ENCODE assay signal across 19 cellular contexts in the genomic region with DNA sequence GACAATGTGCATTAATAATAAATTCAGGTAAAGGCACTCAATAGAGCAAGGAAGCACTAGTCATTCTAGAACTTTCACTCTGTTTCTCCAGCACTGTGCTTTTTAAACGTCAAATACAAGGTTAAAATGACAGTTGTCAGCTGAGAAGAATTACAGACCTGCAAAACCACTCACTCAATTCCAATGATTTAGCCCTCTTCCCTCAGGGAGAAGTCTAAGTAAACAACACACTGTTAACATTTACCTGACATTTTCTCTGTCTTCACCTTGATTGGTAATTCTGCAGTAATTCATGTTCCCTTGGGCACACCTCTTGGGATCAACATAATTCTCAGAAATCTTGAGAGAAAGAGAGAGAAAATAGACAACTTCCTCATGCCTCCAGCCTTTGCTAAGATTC.
"Had no signal": no experiment of that assay in that cellular context is flagged by ENCODE, and none has a peak within 500 bp of the region (broad histone marks: within the 10 kb centered on the region; RNA-seq: fewer than 3 reads in every experiment).

No MANE protein-coding gene starts in this region.

- H3K36me3 Mint-ChIP-seq: naive thymus-derived CD4-positive, alpha-beta T cell; stimulated activated effector memory CD8-positive, alpha-beta T cell treated with anti-CD3 and anti-CD28 coated beads, Interleukin-12 subunit alpha, Interleukin-12 subunit beta, amount 100 ng/mL, for 72 hours had no signal

- DNase-seq: effector memory CD8-positive, alpha-beta T cell; gastrocnemius medialis; naive thymus-derived CD4-positive, alpha-beta T cell; posterior cingulate gyrus; right cardiac atrium; small intestine; stimulated activated CD4-positive, alpha-beta T cell treated with anti-CD3 and anti-CD28 coated beads, Interleukin-12 subunit alpha, Interleukin-12 subunit beta, amount 100 ng/mL, for 4 hours; stimulated activated CD4-positive, alpha-beta T cell treated with anti-CD3 and anti-CD28 coated beads, Interleukin-4, amount 100 ng/mL, for 1 hour; stimulated activated CD8-positive, alpha-beta memory T cell treated with anti-CD3 and anti-CD28 coated beads, Interleukin-4, amount 100 ng/mL, for 48 hours; stimulated activated naive CD8-positive, alpha-beta T cell treated with anti-CD3 and anti-CD28 coated beads, Interleukin-15, Interleukin-2, amounts not matched to agents 100 U/mL and 50 U/mL, for 24 hours; thyroid gland; upper lobe of right lung had no signal

- H3K4me3 ChIP-seq: esophagus muscularis mucosa, gastrocnemius medialis, suprapubic skin, thyroid gland, upper lobe of right lung, vagina had no signal

- H3K9me3 ChIP-seq: esophagus muscularis mucosa, gastrocnemius medialis, suprapubic skin, thyroid gland, upper lobe of right lung, vagina had no signal

- H3K27me3 Mint-ChIP-seq: dendritic cell treated with granulocyte-macrophage colony-stimulating factor and Interleukin-4, amounts not matched to agents 40 ng/mL and 50 ng/mL, for 4 days; effector memory CD8-positive, alpha-beta T cell; naive thymus-derived CD4-positive, alpha-beta T cell had no signal

- H3K36me3 ChIP-seq: esophagus muscularis mucosa, gastrocnemius medialis, suprapubic skin, thyroid gland, upper lobe of right lung, vagina had no signal

- H3K4me1 Mint-ChIP-seq: naive thymus-derived CD4-positive, alpha-beta T cell; neural crest cell; stimulated activated effector memory CD8-positive, alpha-beta T cell treated with anti-CD3 and anti-CD28 coated beads, Interleukin-12 subunit alpha, Interleukin-12 subunit beta, amount 100 ng/mL, for 72 hours had no signal

- H3K27me3 ChIP-seq: esophagus muscularis mucosa, gastrocnemius medialis, suprapubic skin, thyroid gland, upper lobe of right lung, vagina had no signal

- H3K9me3 Mint-ChIP-seq: dendritic cell treated with granulocyte-macrophage colony-stimulating factor and Interleukin-4, amounts not matched to agents 40 ng/mL and 50 ng/mL, for 4 days had no signal

- ATAC-seq: effector memory CD8-positive, alpha-beta T cell; gastrocnemius medialis; naive thymus-derived CD4-positive, alpha-beta T cell; stimulated activated effector memory CD8-positive, alpha-beta T cell treated with anti-CD3 and anti-CD28 coated beads, Interleukin-12 subunit alpha, Interleukin-12 subunit beta, amount 100 ng/mL, for 72 hours; stimulated activated naive CD8-positive, alpha-beta T cell treated with anti-CD3 and anti-CD28 coated beads, Interleukin-15, Interleukin-2, amounts not matched to agents 100 U/mL and 50 U/mL, for 24 hours; upper lobe of right lung had no signal

- H3K4me1 ChIP-seq: esophagus muscularis mucosa, gastrocnemius medialis, suprapubic skin, thyroid gland, upper lobe of right lung, vagina had no signal

- H3K4me3 Mint-ChIP-seq: dendritic cell treated with granulocyte-macrophage colony-stimulating factor and Interleukin-4, amounts not matched to agents 40 ng/mL and 50 ng/mL, for 4 days; effector memory CD8-positive, alpha-beta T cell; naive thymus-derived CD4-positive, alpha-beta T cell; neural crest cell; stimulated activated effector memory CD8-positive, alpha-beta T cell treated with anti-CD3 and anti-CD28 coated beads, Interleukin-12 subunit alpha, Interleukin-12 subunit beta, amount 100 ng/mL, for 72 hours had no signal

- H3K27ac Mint-ChIP-seq: dendritic cell treated with granulocyte-macrophage colony-stimulating factor and Interleukin-4, amounts not matched to agents 40 ng/mL and 50 ng/mL, for 4 days; effector memory CD8-positive, alpha-beta T cell; naive thymus-derived CD4-positive, alpha-beta T cell; stimulated activated effector memory CD8-positive, alpha-beta T cell treated with anti-CD3 and anti-CD28 coated beads, Interleukin-12 subunit alpha, Interleukin-12 subunit beta, amount 100 ng/mL, for 72 hours had no signal

- H3K27ac ChIP-seq: epithelial cell of prostate, esophagus muscularis mucosa, gastrocnemius medialis, suprapubic skin, thyroid gland, upper lobe of right lung, vagina had no signal
